Comparison of ENCODE assay signal across 27 cellular contexts in the genomic region with DNA sequence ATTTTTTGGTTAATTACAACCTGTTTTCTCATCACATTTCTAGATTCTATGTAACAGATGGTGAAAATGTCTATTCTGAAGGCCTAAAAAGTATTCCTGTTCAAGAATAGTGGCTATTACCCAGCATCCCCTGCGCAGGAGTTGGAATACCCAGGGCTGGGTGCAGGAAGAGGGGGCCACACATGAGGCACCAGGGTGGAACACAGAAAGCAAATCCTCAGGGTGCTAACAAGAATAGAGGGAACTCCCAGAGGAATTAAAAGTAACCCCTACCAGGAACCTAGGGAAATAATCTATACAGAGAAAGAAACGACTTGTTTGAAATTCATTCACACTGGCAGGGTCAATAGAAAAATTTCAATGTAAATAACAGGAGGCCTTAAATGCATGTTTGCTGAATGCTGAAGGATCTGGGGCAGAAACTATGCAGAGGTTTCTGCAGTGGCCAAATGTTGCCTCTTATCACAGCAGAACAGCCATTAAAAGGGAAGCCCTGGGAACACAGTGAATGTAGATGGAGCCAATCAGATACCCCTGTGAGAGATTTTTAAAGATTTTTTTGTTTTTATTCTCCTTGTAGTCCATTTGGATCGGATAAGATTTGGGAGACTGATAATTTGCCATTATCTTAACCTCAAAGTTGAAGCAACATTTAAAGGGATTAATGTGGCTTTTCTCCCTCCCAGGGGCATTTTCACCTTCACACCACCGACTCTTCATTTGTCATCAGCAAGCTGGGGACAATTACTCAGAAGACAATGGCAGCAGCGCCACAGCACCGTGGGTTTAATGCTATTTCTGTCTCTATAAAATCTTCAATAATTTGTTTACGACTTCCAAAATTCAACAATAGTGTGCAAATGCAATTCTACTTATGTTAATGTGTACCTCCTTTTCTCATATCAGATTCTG.
DNase-seq lines count a peak whose midpoint lies in the region; ATAC-seq and FAIRE-seq lines count a peak whose summit lies in the region.
"Had no signal": no experiment of that assay in that cellular context is flagged by ENCODE, and none has a peak within 500 bp of the region (broad histone marks: within the 10 kb centered on the region; RNA-seq: fewer than 3 reads in every experiment).

No MANE protein-coding gene starts in this region.

- no peak overlapping the region for H3K27ac Mint-ChIP-seq in activated naive CD8-positive, alpha-beta T cell treated with anti-CD3 and anti-CD28 coated beads, Interleukin-2, amount 50 U/mL, for 24 hours
- no peak overlapping the region for H3K27ac Mint-ChIP-seq in effector memory CD8-positive, alpha-beta T cell
- H3K27ac Mint-ChIP-seq: B cell; naive B cell; stimulated activated naive CD8-positive, alpha-beta T cell treated with anti-CD3 and anti-CD28 coated beads, Interleukin-15, Interleukin-2, amounts not matched to agents 100 ng/mL and 50 ng/mL, for 24 hours had no signal

- FAIRE-seq in GM19239 (lab: Jason Lieb, UNC): no peak
- FAIRE-seq: A549, GM12891, RCC 7860 had no signal

- no peaks in the 10 kb centered on the region for H3K27me3 Mint-ChIP-seq in activated naive CD8-positive, alpha-beta T cell treated with anti-CD3 and anti-CD28 coated beads, Interleukin-2, amount 50 U/mL, for 24 hours
- no peaks in the 10 kb centered on the region for H3K27me3 Mint-ChIP-seq in effector memory CD8-positive, alpha-beta T cell
- H3K27me3 Mint-ChIP-seq: B cell; naive B cell; stimulated activated naive CD8-positive, alpha-beta T cell treated with anti-CD3 and anti-CD28 coated beads, Interleukin-15, Interleukin-2, amounts not matched to agents 100 ng/mL and 50 ng/mL, for 24 hours had no signal

- no peaks in the 10 kb centered on the region for H3K36me3 ChIP-seq in iPS DF 6.9 (ENCODE audit: control insufficient read depth, insufficient read depth, low read length)
- H3K36me3 ChIP-seq: right atrium auricular region, tibial artery had no signal

- no peaks in the 10 kb centered on the region for H3K9me3 Mint-ChIP-seq in activated naive CD8-positive, alpha-beta T cell treated with anti-CD3 and anti-CD28 coated beads, Interleukin-2, amount 50 U/mL, for 24 hours
- H3K9me3 Mint-ChIP-seq in effector memory CD8-positive, alpha-beta T cell: peaks cover 0 to 3% of the 10 kb centered on the region in 2 donors
- H3K9me3 Mint-ChIP-seq: stimulated activated naive CD8-positive, alpha-beta T cell treated with anti-CD3 and anti-CD28 coated beads, Interleukin-15, Interleukin-2, amounts not matched to agents 100 ng/mL and 50 ng/mL, for 24 hours had no signal

- peaks cover 1% of the 10 kb centered on the region; the same call in 1 of the 2 replicates for H3K4me1 ChIP-seq in iPS DF 6.9 (ENCODE audit: control insufficient read depth, insufficient read depth, low read length)
- H3K4me1 ChIP-seq: A549, body of pancreas, right atrium auricular region, tibial artery had no signal

- H3K9me3 ChIP-seq in iPS DF 6.9 (ENCODE audit: control insufficient read depth, insufficient read depth, low read length): no peaks in the 10 kb centered on the region
- H3K9me3 ChIP-seq: A549, body of pancreas, right atrium auricular region, tibial artery had no signal

- WGBS in iPS DF 6.9 (ENCODE audit: insufficient coverage, insufficient read length): no CpG with 5 or more reads among the region's 7 CpGs

- no peaks in the 10 kb centered on the region for H3K27me3 ChIP-seq in iPS DF 6.9 (ENCODE audit: control insufficient read depth, insufficient read depth, low read length)
- H3K27me3 ChIP-seq: body of pancreas, right atrium auricular region, tibial artery had no signal

- DNase-seq in NK-92 treated with Interleukin-12 subunit alpha and Interleukin-12 subunit beta, amount 100 ng/mL, for 24 hours (lab: John Stamatoyannopoulos, UW): peak; percentile 17
- DNase-seq in NK-92 (lab: John Stamatoyannopoulos, UW; ENCODE audit: unreplicated experiment) (no peak), NCI-H748 treated with DMSO at 0.1 percent for 48 hours (lab: John Stamatoyannopoulos, UW) (peak; percentile 9), iPS DF 6.9 (ENCODE audit: low read depth, low spot score) (no peak), GM19239 (ENCODE audit: insufficient read length, low spot score) (no peak)
- DNase-seq in activated naive CD8-positive, alpha-beta T cell treated with anti-CD3 and anti-CD28 coated beads, Interleukin-2, amount 50 U/mL, for 24 hours: no peak
- DNase-seq in effector memory CD8-positive, alpha-beta T cell: no peak
- DNase-seq in effector CD8-positive, alpha-beta T cell (lab: John Stamatoyannopoulos, UW): no peak
- DNase-seq: activated CD4-positive, alpha-beta T cell treated with anti-CD3 and anti-CD28 coated beads, Interleukin-2, amount 50 U/mL, for 48 hours; activated CD8-positive, alpha-beta memory T cell treated with anti-CD3 and anti-CD28 coated beads, Interleukin-2, amount 50 U/mL, for 48 hours; activated effector memory CD4-positive, alpha-beta T cell treated with anti-CD3 and anti-CD28 coated beads, Interleukin-2, amount 50 U/mL, for 16 hours; body of pancreas; DND-41; effector CD4-positive, alpha-beta T cell; left colon; mesenchymal stem cell; naive B cell; NCI-H1105 treated with DMSO at 0.1 percent for 48 hours; stimulated activated CD4-positive, alpha-beta T cell treated with anti-CD3 and anti-CD28 coated beads, Interleukin-4, amount 100 ng/mL, for 4 hours; T-helper 2 cell; tibial artery had no signal

- H3K36me3 Mint-ChIP-seq in activated naive CD8-positive, alpha-beta T cell treated with anti-CD3 and anti-CD28 coated beads, Interleukin-2, amount 50 U/mL, for 24 hours (ENCODE audit: low read depth): no peaks in the 10 kb centered on the region
- H3K36me3 Mint-ChIP-seq in effector memory CD8-positive, alpha-beta T cell (ENCODE audit: insufficient read depth): no peaks in the 10 kb centered on the region
- H3K36me3 Mint-ChIP-seq: naive B cell had no signal

- H3K4me3 ChIP-seq in iPS DF 6.9 (ENCODE audit: low read length): no peak overlapping the region
- H3K4me3 ChIP-seq: A549, body of pancreas, right atrium auricular region, tibial artery had no signal

- H3K4me3 Mint-ChIP-seq in activated naive CD8-positive, alpha-beta T cell treated with anti-CD3 and anti-CD28 coated beads, Interleukin-2, amount 50 U/mL, for 24 hours: no peak overlapping the region
- H3K4me3 Mint-ChIP-seq in effector memory CD8-positive, alpha-beta T cell: no peak overlapping the region
- H3K4me3 Mint-ChIP-seq: B cell; naive B cell; stimulated activated naive CD8-positive, alpha-beta T cell treated with anti-CD3 and anti-CD28 coated beads, Interleukin-15, Interleukin-2, amounts not matched to agents 100 ng/mL and 50 ng/mL, for 24 hours had no signal

- H3K27ac ChIP-seq in iPS DF 6.9 (ENCODE audit: low read length): peak overlapping the region; percentile 76
- H3K27ac ChIP-seq: A549, body of pancreas, right atrium auricular region, tibial artery had no signal

- no peak for ATAC-seq in activated naive CD8-positive, alpha-beta T cell treated with anti-CD3 and anti-CD28 coated beads, Interleukin-2, amount 50 U/mL, for 24 hours
- no peak for ATAC-seq in effector memory CD8-positive, alpha-beta T cell (replicated peaks)
- ATAC-seq: A549, body of pancreas, left colon had no signal

- H3K4me1 Mint-ChIP-seq in activated naive CD8-positive, alpha-beta T cell treated with anti-CD3 and anti-CD28 coated beads, Interleukin-2, amount 50 U/mL, for 24 hours: no peaks in the 10 kb centered on the region
- H3K4me1 Mint-ChIP-seq in effector memory CD8-positive, alpha-beta T cell (ENCODE audit: low read depth in 2 of 2): no peaks in the 10 kb centered on the region
- H3K4me1 Mint-ChIP-seq: B cell, naive B cell had no signal

Comparison
In these comparisons a context has a peak if more than half of its experiments do, and no peak if none do; other contexts are left out.
1. DNase-seq: peak in NK-92 treated with Interleukin-12 subunit alpha and Interleukin-12 subunit beta, amount 100 ng/mL, for 24 hours (single experiment) and NCI-H748 treated with DMSO at 0.1 percent for 48 hours (single experiment); none in NK-92 (single experiment), iPS DF 6.9 (single experiment), activated naive CD8-positive, alpha-beta T cell treated with anti-CD3 and anti-CD28 coated beads, Interleukin-2, amount 50 U/mL, for 24 hours (single experiment), GM19239 (single experiment), effector memory CD8-positive, alpha-beta T cell (0 of 3) and effector CD8-positive, alpha-beta T cell (single experiment).